In the genomic region with DNA sequence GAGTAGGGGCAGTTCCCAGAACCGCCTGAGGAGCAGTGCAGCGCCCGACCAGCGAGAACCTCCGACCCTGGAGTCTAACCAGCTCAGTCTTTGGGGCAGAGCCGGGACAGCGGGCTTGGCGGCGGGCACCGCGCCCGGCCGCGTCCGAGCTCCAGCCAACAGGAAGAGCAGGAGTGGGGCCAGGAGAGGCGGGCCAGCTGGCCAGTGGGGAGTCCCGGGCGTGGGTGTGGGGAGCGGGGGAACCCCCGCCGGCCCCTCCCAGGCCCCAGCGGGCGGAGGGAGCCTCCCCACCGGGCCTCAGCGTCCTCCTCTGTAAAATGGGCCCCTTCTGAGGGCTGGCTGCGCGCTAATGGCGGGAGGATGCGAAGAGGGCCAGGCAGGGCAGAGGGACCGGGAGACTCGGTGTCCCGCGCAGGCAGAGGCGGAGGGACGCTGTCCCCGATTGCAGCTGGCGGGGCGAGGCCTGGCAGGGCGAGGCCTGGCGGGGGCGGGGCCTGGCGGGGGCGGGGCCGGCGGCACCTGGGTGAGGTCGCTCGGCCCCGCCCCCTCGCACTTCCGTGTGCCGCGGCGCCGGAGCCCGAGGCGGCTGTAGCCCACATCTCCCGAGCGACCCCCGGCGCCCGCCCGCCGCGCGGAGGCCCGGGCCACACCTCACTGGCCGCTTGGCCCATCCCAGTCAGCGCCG, we compare ENCODE assay signal across 8 cellular contexts.
A peak's percentile ranks its signal among the peaks of the same experiment; 100 is the strongest.
DNase-seq lines count a peak whose midpoint lies in the region; ATAC-seq and TF ChIP-seq lines count a peak whose summit lies in the region.

A gene (plus strand): TSS at position 550 of the 685 bp plus-strand sequence. CDS start 17,214 bp downstream, outside the sequence.

- peaks cover 2% of the 10 kb centered on the region for H3K27me3 ChIP-seq in layer of hippocampus (ENCODE audit: control insufficient read depth, insufficient read depth, low read length)

- peak within 1 kb of the TSS; percentile 66 for H3K27ac ChIP-seq in layer of hippocampus (ENCODE audit: low read depth, low read length)

- DNase-seq in NCI-H2227 (lab: John Stamatoyannopoulos, UW; ENCODE audit: unreplicated experiment) (peak; percentile 64), NCI-H2227 treated with DMSO at 0.1 percent for 48 hours (lab: John Stamatoyannopoulos, UW) (no peak), NCI-H146 treated with DMSO at 0.1 percent for 48 hours (lab: John Stamatoyannopoulos, UW; ENCODE audit: unreplicated experiment) (peak; percentile 20), choroid plexus epithelial cell (ENCODE audit: low read depth) (peak; percentile 70)
- DNase-seq in activated CD4-positive, alpha-beta T cell treated with anti-CD3 and anti-CD28 coated beads for 1 hour, result peak; percentile 65
- peak; percentile 55 to 77 (median 65) for DNase-seq in stimulated activated CD4-positive, alpha-beta T cell treated with anti-CD3 and anti-CD28 coated beads, Interleukin-1b, Interleukin-23, amount 100 ng/mL, for 24 hours (ENCODE audit: low read depth in 4 of 4, low spot score in 1 of 4)

- peak; percentile 41 for TF ChIP-seq CTCF in choroid plexus epithelial cell (conservative IDR thresholded peaks at IDR 0.05; ENCODE audit: low read depth, low read length)

- ATAC-seq in HG02763 (IDR thresholded peaks at IDR 0.05; ENCODE audit: unreplicated experiment), result peak; percentile 47

- peak within 1 kb of the TSS; percentile 87 for H3K4me3 ChIP-seq in choroid plexus epithelial cell (ENCODE audit: low read depth, low read length)
